In genomic region chr5:81513982-81514381, GRCh38 we compare ENCODE assay signal across 9 cellular contexts.
DNase-seq lines count a peak whose midpoint lies in the region; ATAC-seq, FAIRE-seq and TF ChIP-seq lines count a peak whose summit lies in the region.
"Had no signal": no experiment of that assay in that cellular context is flagged by ENCODE, and none has a peak within 500 bp of the region (broad histone marks: within the 10 kb centered on the region; RNA-seq: fewer than 3 reads in every experiment).

No MANE protein-coding gene starts in this region.

- no peaks in the 10 kb centered on the region for H3K9me3 ChIP-seq in parathyroid adenoma (ENCODE audit: control insufficient read depth, low read length)
- H3K9me3 ChIP-seq: testis had no signal

- no peaks in the 10 kb centered on the region for H3K27me3 Mint-ChIP-seq in brain

- TF ChIP-seq CTCF in brain (conservative IDR thresholded peaks at IDR 0.05) (peak; percentile 24 to 52), parathyroid adenoma (IDR thresholded peaks at IDR 0.05) (peak; percentile 27)

- no peak overlapping the region for H3K4me3 Mint-ChIP-seq in brain

- no peak overlapping the region for H3K27ac ChIP-seq in parathyroid adenoma
- H3K27ac ChIP-seq: testis had no signal

- H3K4me1 ChIP-seq in parathyroid adenoma = no peaks in the 10 kb centered on the region
- H3K4me1 ChIP-seq: testis had no signal

- H2AFZ ChIP-seq in parathyroid adenoma = no peak overlapping the region

- H3K9me3 Mint-ChIP-seq in brain = no peaks in the 10 kb centered on the region
- H3K9me3 Mint-ChIP-seq in activated naive CD4-positive, alpha-beta T cell treated with anti-CD3 and anti-CD28 coated beads, Interleukin-2, amount 50 U/mL, for 72 hours = no peaks in the 10 kb centered on the region

- H3K4me1 Mint-ChIP-seq in brain = no peaks in the 10 kb centered on the region

- peak; percentile 7 for DNase-seq in SKM-1 treated with dmso at 0.1 percent for 144 hours (lab: John Stamatoyannopoulos, UW; ENCODE audit: unreplicated experiment)
- no peak for DNase-seq in SKM-1 (lab: John Stamatoyannopoulos, UW; ENCODE audit: unreplicated experiment)
- DNase-seq in M059J (ENCODE audit: low read depth) = peak; percentile 3
- DNase-seq in activated naive CD4-positive, alpha-beta T cell treated with anti-CD3 and anti-CD28 coated beads, Interleukin-2, amount 50 U/mL, for 72 hours (ENCODE audit: low spot score in 2 of 2) = no peak
- no peak for DNase-seq in dedifferentiated amniotic fluid mesenchymal stem cell (ENCODE audit: extremely low spot score)
- no peak for DNase-seq in H54 (ENCODE audit: insufficient read length, low spot score)
- DNase-seq: testis had no signal

- no peak for FAIRE-seq in H54 (lab: Jason Lieb, UNC)

- no peak overlapping the region for H3K27ac Mint-ChIP-seq in brain
- H3K27ac Mint-ChIP-seq in activated naive CD4-positive, alpha-beta T cell treated with anti-CD3 and anti-CD28 coated beads, Interleukin-2, amount 50 U/mL, for 72 hours = no peak overlapping the region

- H3K4me2 ChIP-seq in parathyroid adenoma (ENCODE audit: low read length) = no peak overlapping the region

- no peaks in the 10 kb centered on the region for H3K36me3 ChIP-seq in parathyroid adenoma (ENCODE audit: control insufficient read depth, insufficient read depth, low read length)

- no peaks in the 10 kb centered on the region for H3K27me3 ChIP-seq in parathyroid adenoma (ENCODE audit: control insufficient read depth, insufficient read depth, low read length)
- H3K27me3 ChIP-seq: testis had no signal

- no peak for TF ChIP-seq POLR2A in H54 (IDR thresholded peaks at IDR 0.05; ENCODE audit: low read depth, low read length)

- no peak for ATAC-seq in activated naive CD4-positive, alpha-beta T cell treated with anti-CD3 and anti-CD28 coated beads, Interleukin-2, amount 50 U/mL, for 72 hours

- H3K36me3 Mint-ChIP-seq in brain = peaks cover 18% of the 10 kb centered on the region
- no peaks in the 10 kb centered on the region for H3K36me3 Mint-ChIP-seq in activated naive CD4-positive, alpha-beta T cell treated with anti-CD3 and anti-CD28 coated beads, Interleukin-2, amount 50 U/mL, for 72 hours

- H3K79me2 ChIP-seq in parathyroid adenoma = no peaks in the 10 kb centered on the region

- no peak overlapping the region for H3K9ac ChIP-seq in parathyroid adenoma

- H3K4me3 ChIP-seq in parathyroid adenoma (ENCODE audit: low read depth, low read length) = no peak overlapping the region
- H3K4me3 ChIP-seq: testis had no signal

Comparison
In these comparisons a context has a peak if more than half of its experiments do, and no peak if none do; other contexts are left out.
1. DNase-seq: peak in SKM-1 treated with dmso at 0.1 percent for 144 hours (single experiment) and M059J (single experiment); none in SKM-1 (single experiment), activated naive CD4-positive, alpha-beta T cell treated with anti-CD3 and anti-CD28 coated beads, Interleukin-2, amount 50 U/mL, for 72 hours (0 of 2), dedifferentiated amniotic fluid mesenchymal stem cell (single experiment) and H54 (single experiment).